In genomic region chr15:44728576-44729393, GRCh38 we compare ENCODE assay signal across 8 cellular contexts. TPM values are rescaled to one million over a fixed set of nuclear protein-coding genes. Genes with fewer than 3 reads are reported as not detected.
DNase-seq lines count a peak whose midpoint lies in the region; ATAC-seq and TF ChIP-seq lines count a peak whose summit lies in the region.

No MANE protein-coding gene starts in this region.

- H3K36me3 ChIP-seq in heart right ventricle = peaks cover 0 to 17% (median 6%) of the 10 kb centered on the region in 9 donors

- ATAC-seq in HG02884 (IDR thresholded peaks at IDR 0.05; ENCODE audit: unreplicated experiment) (peak; percentile 65), heart right ventricle (peak; percentile 94 to 99 (median 96))

- TF ChIP-seq CTCF in GM13977 (IDR thresholded peaks at IDR 0.05; ENCODE audit: extremely low read depth, insufficient read depth, missing control alignments) (no peak), heart right ventricle (IDR thresholded peaks at IDR 0.05) (peak in 1 of 9 donors; percentile 12), type B pancreatic cell (conservative IDR thresholded peaks at IDR 0.05) (no peak)

- no peaks in the 10 kb centered on the region for H3K27me3 Mint-ChIP-seq in type B pancreatic cell

- WGBS in heart right ventricle, 2 donors = 0% methylated on average over 35 to 36 of the region's 36 CpGs

- H3K36me3 Mint-ChIP-seq in type B pancreatic cell = peaks cover 8% of the 10 kb centered on the region

- H3K4me1 Mint-ChIP-seq in type B pancreatic cell (ENCODE audit: unreplicated experiment) = no peaks in the 10 kb centered on the region

- H3K27me3 ChIP-seq in heart right ventricle = no peaks in the 10 kb centered on the region

- no peaks in the 10 kb centered on the region for H3K9me3 ChIP-seq in heart right ventricle

- in situ Hi-C loops in GM13977 (cut with MboI; ENCODE audit: low pct_unique_long_range_greater_than_20kb, low sequenced_read_pairs, unreplicated experiment) = no loop called here

- H3K4me3 ChIP-seq in heart right ventricle = peak overlapping the region; percentile 66 to 87 (median 74)

- H3K27ac Mint-ChIP-seq in type B pancreatic cell = peak overlapping the region; percentile 99

- intact Hi-C loops in heart right ventricle (cut with DNase I) = loop anchor here in 7 of 10 donors (1.0 to 2.0 kb wide), 4 partner anchors 16 to 66 kb away; partner anchors contain the start of genes B2M (in 5 of the 7), PATL2 (in 5 of the 7) and SPG11 (in 4 of the 7)

- DNase-seq in GM13977 (ENCODE audit: low spot score) = peak; percentile 80
- peak; percentile 89 for DNase-seq in NCI-H146 treated with DMSO at 0.1 percent for 48 hours (lab: John Stamatoyannopoulos, UW; ENCODE audit: unreplicated experiment)
- peak; percentile 85 to 99 (median 91) for DNase-seq in T-helper 1 cell
- peak; percentile 95 for DNase-seq in amniotic stem cell (lab: John Stamatoyannopoulos, UW)
- DNase-seq in heart right ventricle = peak; percentile 92 to 98
- peak; percentile 99 for DNase-seq in pons (ENCODE audit: low spot score)
- DNase-seq in type B pancreatic cell (ENCODE audit: extremely low spot score, unreplicated experiment) = peak; percentile 89

- H3K4me1 ChIP-seq in heart right ventricle = peaks cover 3 to 75% (median 43%) of the 10 kb centered on the region in 9 donors

- peak overlapping the region; percentile 95 to 99 (median 98) for H3K27ac ChIP-seq in heart right ventricle

- peak overlapping the region; percentile 99 for H3K4me3 Mint-ChIP-seq in type B pancreatic cell

- no peaks in the 10 kb centered on the region for H3K9me3 Mint-ChIP-seq in type B pancreatic cell

RNA-seq across cellular contexts. Expression of gene TRIM69, which starts 7.5 kb away (rescaled TPM):
- total RNA-seq in heart right ventricle (100 to 1,000 TPM in 1 of 10 donors, 10 to 100 TPM in 9; 58.3 to 146 (median 70.4) TPM), type B pancreatic cell (ENCODE audit: low replicate concordance) (24.9 and 30.9 TPM in 2 replicates)
- 10 to 100 TPM; 25.2 to 35.0 TPM for polyA plus RNA-seq in heart right ventricle

RNA-seq across cellular contexts. Expression of gene B2M, which starts 17.5 kb away (rescaled TPM):
- 1,000 to 10,000 TPM in 6 of 10 donors, 100 to 1,000 TPM in 4; 782 to 5,382 (median 1,085) TPM for total RNA-seq in heart right ventricle
- polyA plus RNA-seq in heart right ventricle = 1,000 to 10,000 TPM in 1 of 2 donors, 100 to 1,000 TPM in 1; 833 to 1,897 TPM
- 400 and 519 TPM in 2 replicates for total RNA-seq in type B pancreatic cell (ENCODE audit: low replicate concordance)

RNA-seq across cellular contexts. Expression of gene PATL2, which starts 17.7 kb away (rescaled TPM):
- 1 to 10 TPM in 9 of 10 donors, under 1 TPM in 1; 0.77 to 8.6 (median 3.1) TPM for total RNA-seq in heart right ventricle
- 1 to 10 TPM in 1 of 2 donors, under 1 TPM in 1; 0.33 to 2.1 TPM for polyA plus RNA-seq in heart right ventricle
- 1.0 and 1.2 TPM in 2 replicates for total RNA-seq in type B pancreatic cell (ENCODE audit: low replicate concordance)

Comparison
In these comparisons a context has a peak if more than half of its experiments do, and no peak if none do; other contexts are left out.
1. Peak in every context shown above with its lines: DNase-seq, ATAC-seq, H3K4me3 ChIP-seq and H3K27ac ChIP-seq.